1 cellular context compared by ENCODE assay signal in genomic region chr7:95577137-95577536, GRCh38.
TF ChIP-seq lines count a peak whose summit lies in the region.

No MANE protein-coding gene starts in this region.

TF ChIP-seq in WTC11, 78 proteins besides CTCF, POLR2A, EP300 and RAD21 (continued from another document):
- TF ChIP-seq IRF1 (CRISPR knock-in tag; IDR thresholded peaks at IDR 0.05) (no peak), JUN (CRISPR knock-in tag; IDR thresholded peaks at IDR 0.05) (no peak), NFE2L1 (CRISPR knock-in tag; IDR thresholded peaks at IDR 0.05) (no peak), ZNF671 (CRISPR knock-in tag; IDR thresholded peaks at IDR 0.05) (no peak), MAX (CRISPR knock-in tag; IDR thresholded peaks at IDR 0.05) (no peak)
